ENCODE assay signal across 21 cellular contexts in genomic region chr20:22946594-22946993, GRCh38.
"Had no signal": no experiment of that assay in that cellular context is flagged by ENCODE, and none has a peak within 500 bp of the region (broad histone marks: within the 10 kb centered on the region; RNA-seq: fewer than 3 reads in every experiment).

No MANE protein-coding gene starts in this region.

- H3K4me1 ChIP-seq: left ventricle myocardium inferior, testis, uterus had no signal

- H3K9me3 ChIP-seq: left ventricle myocardium inferior, testis, uterus had no signal

- DNase-seq: activated CD4-positive, alpha-beta T cell treated with anti-CD3 and anti-CD28 coated beads, Interleukin-2, amount 10 ng/mL, durations not matched to agents 7 days and 5 days; activated CD4-positive, CD25-positive, alpha-beta regulatory T cell treated with anti-CD3 and anti-CD28 coated beads, Interleukin-2, amount 50 U/mL, for 72 hours; activated CD8-positive, alpha-beta memory T cell treated with anti-CD3 and anti-CD28 coated beads, Interleukin-2, amount 10 ng/mL, durations not matched to agents 7 days and 5 days; activated CD8-positive, alpha-beta T cell treated with anti-CD3 and anti-CD28 coated beads for 36 hours; activated gamma-delta T cell; hippocampal formation; kidney glomerular epithelial cell; left ventricle myocardium inferior; mammary epithelial cell; nucleus accumbens; posterior cingulate gyrus; stimulated activated CD4-positive, alpha-beta T cell treated with anti-CD3 and anti-CD28 coated beads, Interleukin-2, amount 100 ng/mL, for 48 hours; stimulated activated CD8-positive, alpha-beta memory T cell treated with anti-CD3 and anti-CD28 coated beads, Interleukin-4, amount 100 ng/mL, for 48 hours; stimulated activated naive B cell treated with anti-CD40 and anti-IgM and Interleukin-4, amounts not matched to agents 10 μg/mL and 1 μg/mL and 100 μg/mL, for 72 hours; T-helper 1 cell; testis; trophoblast cell; uterus; WERI-Rb-1 had no signal

- ATAC-seq: activated CD8-positive, alpha-beta memory T cell treated with anti-CD3 and anti-CD28 coated beads, Interleukin-2, amount 10 ng/mL, durations not matched to agents 7 days and 5 days; activated CD8-positive, alpha-beta T cell treated with anti-CD3 and anti-CD28 coated beads for 36 hours; sciatic nerve; stimulated activated naive B cell treated with anti-CD40 and anti-IgM and Interleukin-4, amounts not matched to agents 10 μg/mL and 1 μg/mL and 100 μg/mL, for 72 hours had no signal

- H3K27me3 ChIP-seq: testis, uterus had no signal

- H3K36me3 ChIP-seq: left ventricle myocardium inferior, uterus, WERI-Rb-1 had no signal

- H3K27ac ChIP-seq: coronary artery, left ventricle myocardium inferior, testis, uterus, WERI-Rb-1 had no signal

- H3K4me3 ChIP-seq: coronary artery, left ventricle myocardium inferior, testis, uterus had no signal
